Comparison of ENCODE assay signal across 16 cellular contexts in the genomic region with DNA sequence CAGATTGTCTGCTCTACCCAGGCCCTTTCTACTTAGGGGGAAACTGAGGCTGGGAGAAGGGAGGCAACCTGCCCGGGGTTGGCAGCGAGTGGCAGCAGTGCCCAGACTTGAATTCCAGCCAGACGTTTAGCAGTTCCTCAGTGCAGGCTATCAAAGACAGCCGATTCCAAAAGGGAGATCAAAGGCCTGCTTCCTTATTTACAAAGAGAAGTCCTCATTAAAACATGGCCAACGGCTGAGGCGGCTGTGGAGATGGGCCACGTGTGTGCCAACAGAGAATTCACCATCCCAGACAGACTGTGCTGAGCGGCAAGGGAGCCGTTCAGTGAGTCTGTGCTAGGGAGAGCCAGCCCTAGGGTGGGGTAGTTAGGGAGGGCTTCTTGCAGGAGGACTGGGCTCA. TPM values are rescaled to one million over a fixed set of nuclear protein-coding genes. Genes with fewer than 3 reads are reported as not detected.
"Had no signal": no experiment of that assay in that cellular context is flagged by ENCODE, and none has a peak within 500 bp of the region (broad histone marks: within the 10 kb centered on the region; RNA-seq: fewer than 3 reads in every experiment).

No MANE protein-coding gene starts in this region.

- H3K36me3 Mint-ChIP-seq: memory B cell had no signal

- H3K27ac ChIP-seq: ascending aorta, coronary artery, heart left ventricle, left ventricle myocardium inferior, testis had no signal

- H3K9me3 ChIP-seq: ascending aorta, heart left ventricle, left ventricle myocardium inferior, testis had no signal

- H3K27ac Mint-ChIP-seq: activated naive CD8-positive, alpha-beta T cell treated with anti-CD3 and anti-CD28 coated beads, Interleukin-2, amount 50 U/mL, for 24 hours; activated T-helper 1 cell treated with anti-CD3 and anti-CD28 coated beads, Interleukin-12 subunit alpha, Interleukin-12 subunit beta, Interleukin-2, Interleukin-4 antibody, amounts not matched to agents 30 ng/mL and 10 ng/mL and 1 ng/mL, durations not matched to agents 14 hours and 24 hours and 36 hours; memory B cell; nephron; stimulated activated naive CD8-positive, alpha-beta T cell treated with anti-CD3 and anti-CD28 coated beads, Interleukin-15, Interleukin-2, amounts not matched to agents 100 ng/mL and 50 ng/mL, for 24 hours had no signal

- H3K4me3 ChIP-seq: ascending aorta, coronary artery, heart left ventricle, left ventricle myocardium inferior, testis had no signal

- FAIRE-seq: frontal cortex had no signal

- H3K9me3 Mint-ChIP-seq: activated naive CD8-positive, alpha-beta T cell treated with anti-CD3 and anti-CD28 coated beads, Interleukin-2, amount 50 U/mL, for 24 hours; activated T-helper 1 cell treated with anti-CD3 and anti-CD28 coated beads, Interleukin-12 subunit alpha, Interleukin-12 subunit beta, Interleukin-2, Interleukin-4 antibody, amounts not matched to agents 30 ng/mL and 10 ng/mL and 1 ng/mL, durations not matched to agents 14 hours and 24 hours and 36 hours; memory B cell; nephron; stimulated activated naive CD8-positive, alpha-beta T cell treated with anti-CD3 and anti-CD28 coated beads, Interleukin-15, Interleukin-2, amounts not matched to agents 100 ng/mL and 50 ng/mL, for 24 hours had no signal

- DNase-seq: activated CD4-positive, alpha-beta T cell treated with anti-CD3 and anti-CD28 coated beads for 4 hours; activated naive CD4-positive, alpha-beta T cell; activated naive CD8-positive, alpha-beta T cell treated with anti-CD3 and anti-CD28 coated beads, Interleukin-2, amount 50 U/mL, for 24 hours; effector CD8-positive, alpha-beta T cell; heart left ventricle; left ventricle myocardium inferior; stimulated activated CD4-positive, alpha-beta T cell treated with anti-CD3 and anti-CD28 coated beads, Interleukin-15, amount 100 ng/mL, for 24 hours; stimulated activated CD4-positive, alpha-beta T cell treated with anti-CD3 and anti-CD28 coated beads, Interleukin-4, amount 100 ng/mL, for 24 hours; testis had no signal

- H3K27me3 ChIP-seq: ascending aorta, testis had no signal

- ATAC-seq: activated naive CD8-positive, alpha-beta T cell treated with anti-CD3 and anti-CD28 coated beads, Interleukin-2, amount 50 U/mL, for 24 hours; heart left ventricle had no signal

- H3K4me1 ChIP-seq: ascending aorta, heart left ventricle, left ventricle myocardium inferior had no signal

- H3K36me3 ChIP-seq: ascending aorta, heart left ventricle, left ventricle myocardium inferior had no signal

RNA-seq across cellular contexts. Expression of gene C1QB, which starts 27.7 kb away (rescaled TPM):
- total RNA-seq: activated T-helper 1 cell treated with anti-CD3 and anti-CD28 coated beads, Interleukin-12 subunit alpha, Interleukin-12 subunit beta, Interleukin-2, Interleukin-4 antibody, amounts not matched to agents 30 ng/mL and 10 ng/mL and 1 ng/mL, durations not matched to agents 14 hours and 24 hours and 36 hours had no signal

RNA-seq across cellular contexts. Expression of gene EPHB2, which starts 29.9 kb away (rescaled TPM):
- total RNA-seq: activated T-helper 1 cell treated with anti-CD3 and anti-CD28 coated beads, Interleukin-12 subunit alpha, Interleukin-12 subunit beta, Interleukin-2, Interleukin-4 antibody, amounts not matched to agents 30 ng/mL and 10 ng/mL and 1 ng/mL, durations not matched to agents 14 hours and 24 hours and 36 hours had no signal

RNA-seq across cellular contexts. Expression of gene C1QC, which starts 37.3 kb away (rescaled TPM):
- total RNA-seq: activated T-helper 1 cell treated with anti-CD3 and anti-CD28 coated beads, Interleukin-12 subunit alpha, Interleukin-12 subunit beta, Interleukin-2, Interleukin-4 antibody, amounts not matched to agents 30 ng/mL and 10 ng/mL and 1 ng/mL, durations not matched to agents 14 hours and 24 hours and 36 hours had no signal

RNA-seq across cellular contexts. Expression of gene C1QA, which starts 44.3 kb away (rescaled TPM):
- total RNA-seq: activated T-helper 1 cell treated with anti-CD3 and anti-CD28 coated beads, Interleukin-12 subunit alpha, Interleukin-12 subunit beta, Interleukin-2, Interleukin-4 antibody, amounts not matched to agents 30 ng/mL and 10 ng/mL and 1 ng/mL, durations not matched to agents 14 hours and 24 hours and 36 hours had no signal
